ENCODE assay signal across 8 cellular contexts in genomic region chr6:118935331-118935668, GRCh38. TPM values are rescaled to one million over a fixed set of nuclear protein-coding genes. Genes with fewer than 3 reads are reported as not detected.
A peak's percentile ranks its signal among the peaks of the same experiment; 100 is the strongest.
DNase-seq lines count a peak whose midpoint lies in the region; ATAC-seq and TF ChIP-seq lines count a peak whose summit lies in the region.

No MANE protein-coding gene starts in this region.

- H3K4me3 ChIP-seq in Caco-2 (ENCODE audit: low read depth, low read length), result peak overlapping the region; percentile 92

- ATAC-seq in GM21737 (IDR thresholded peaks at IDR 0.05; ENCODE audit: unreplicated experiment) (peak; percentile 5), foreskin keratinocyte (no peak)
- ATAC-seq in stimulated activated naive B cell treated with anti-CD40 and anti-IgM and Interleukin-4, amounts not matched to agents 10 μg/mL and 1 μg/mL and 100 μg/mL, for 72 hours (replicated peaks), result no peak

- no peaks in the 10 kb centered on the region for H3K36me3 ChIP-seq in Caco-2 (ENCODE audit: control insufficient read depth, insufficient read depth, low read length)

- peaks cover 21% of the 10 kb centered on the region for H3K36me3 Mint-ChIP-seq in Caco-2 (ENCODE audit: insufficient read depth, unreplicated experiment)
- H3K36me3 Mint-ChIP-seq in stimulated activated naive B cell treated with anti-CD40 and anti-IgM and Interleukin-4, amounts not matched to agents 10 μg/mL and 1 μg/mL and 100 μg/mL, for 72 hours, result peaks cover 24 to 38% of the 10 kb centered on the region in 2 donors

- no peaks in the 10 kb centered on the region for H3K9me3 Mint-ChIP-seq in Caco-2 (ENCODE audit: unreplicated experiment)
- peaks cover 0 to 3% of the 10 kb centered on the region in 2 donors for H3K9me3 Mint-ChIP-seq in stimulated activated naive B cell treated with anti-CD40 and anti-IgM and Interleukin-4, amounts not matched to agents 10 μg/mL and 1 μg/mL and 100 μg/mL, for 72 hours

- H3K27ac Mint-ChIP-seq in Caco-2 (ENCODE audit: unreplicated experiment), result peak overlapping the region; percentile 77
- H3K27ac Mint-ChIP-seq in stimulated activated naive B cell treated with anti-CD40 and anti-IgM and Interleukin-4, amounts not matched to agents 10 μg/mL and 1 μg/mL and 100 μg/mL, for 72 hours, result peak overlapping the region; percentile 98

- intact Hi-C loops in Caco-2 (cut with micrococcal nuclease; ENCODE audit: unreplicated experiment), result loop anchor here (2.0 kb wide), 1 partner anchor 40 kb away; the partner anchor contains the start of gene ASF1A

- no peak for DNase-seq in Caco-2
- no peak for DNase-seq in RWPE1 (ENCODE audit: low spot score)
- no peak for DNase-seq in foreskin keratinocyte
- DNase-seq in stimulated activated naive B cell treated with anti-CD40 and anti-IgM and Interleukin-4, amounts not matched to agents 10 μg/mL and 1 μg/mL and 100 μg/mL, for 72 hours, result no peak
- DNase-seq in kidney tubule cell (ENCODE audit: low spot score), result no peak
- no peak for DNase-seq in CD1c-positive myeloid dendritic cell (ENCODE audit: extremely low spot score)
- no peak for DNase-seq in NCI-H187 (lab: John Stamatoyannopoulos, UW)

- POLR2A ChIA-PET in Caco-2 (lab: Charles Lee) (no interaction called here), RWPE1 (lab: Yijun Ruan, JAX; ENCODE audit: low non-redundant PET) (no interaction called here)

- H3K27ac ChIP-seq in RWPE1 (peak overlapping the region; percentile 96), foreskin keratinocyte (peak overlapping the region; percentile 83)

- H3K4me1 Mint-ChIP-seq in Caco-2 (ENCODE audit: low read depth, unreplicated experiment), result peaks cover 16% of the 10 kb centered on the region
- H3K4me1 Mint-ChIP-seq in stimulated activated naive B cell treated with anti-CD40 and anti-IgM and Interleukin-4, amounts not matched to agents 10 μg/mL and 1 μg/mL and 100 μg/mL, for 72 hours, result peaks cover 12 to 42% of the 10 kb centered on the region in 2 donors

- H3K9me3 ChIP-seq in Caco-2, result no peaks in the 10 kb centered on the region

- no peaks in the 10 kb centered on the region for H3K27me3 Mint-ChIP-seq in Caco-2 (ENCODE audit: insufficient read depth, unreplicated experiment)
- no peaks in the 10 kb centered on the region for H3K27me3 Mint-ChIP-seq in stimulated activated naive B cell treated with anti-CD40 and anti-IgM and Interleukin-4, amounts not matched to agents 10 μg/mL and 1 μg/mL and 100 μg/mL, for 72 hours

- no peaks in the 10 kb centered on the region for H3K27me3 ChIP-seq in Caco-2 (replicated peaks; ENCODE audit: control insufficient read depth, insufficient read depth, low read length)
- no peaks in the 10 kb centered on the region for H3K27me3 ChIP-seq in foreskin keratinocyte

- H3K4me1 ChIP-seq in Caco-2 (no peaks in the 10 kb centered on the region), foreskin keratinocyte (peaks cover 6% of the 10 kb centered on the region)

- BruUV-seq in Caco-2 (replicated peaks; lab: Mats Ljungman, UMichigan), result TSS peak; percentile 48

- CTCF ChIA-PET in Caco-2 (lab: Charles Lee) (no interaction called here), RWPE1 (lab: Yijun Ruan, JAX) (interaction anchor here (0.5 kb wide), 1 partner anchor 336 kb away, joined by 3 read pairs; no protein-coding TSS in a partner anchor)

- no peak for TF ChIP-seq CTCF in Caco-2 (IDR thresholded peaks at IDR 0.05; ENCODE audit: insufficient read depth in 1 of 2, low read depth in 1 of 2, low read length in 1 of 2, severe bottlenecking in 1 of 2, unreplicated experiment in 1 of 2)
- TF ChIP-seq CTCF in RWPE1 (conservative IDR thresholded peaks at IDR 0.05; ENCODE audit: low read depth), result no peak
- TF ChIP-seq CTCF in foreskin keratinocyte (conservative IDR thresholded peaks at IDR 0.05), result no peak

- peak overlapping the region; percentile 87 for H3K4me3 Mint-ChIP-seq in Caco-2 (ENCODE audit: unreplicated experiment)
- H3K4me3 Mint-ChIP-seq in stimulated activated naive B cell treated with anti-CD40 and anti-IgM and Interleukin-4, amounts not matched to agents 10 μg/mL and 1 μg/mL and 100 μg/mL, for 72 hours, result peak overlapping the region; percentile 93 to 96

RNA-seq across cellular contexts. Expression of gene MCM9, which starts 0.3 kb away (rescaled TPM):
- total RNA-seq in Caco-2 (2022) (13.4 and 14.4 TPM in 2 replicates), foreskin keratinocyte (8.8 and 9.9 TPM in 2 replicates)
- 1.7 and 2.0 TPM in 2 replicates for polyA plus RNA-seq in foreskin keratinocyte

RNA-seq across cellular contexts. Expression of gene ASF1A, which starts 41.3 kb away (rescaled TPM):
- total RNA-seq in Caco-2 (2022), result 21.9 and 22.5 TPM in 2 replicates
- total RNA-seq in foreskin keratinocyte, result 18.3 and 20.8 TPM in 2 replicates
- 13.0 and 14.7 TPM in 2 replicates for polyA plus RNA-seq in foreskin keratinocyte
